15 cellular contexts compared by ENCODE assay signal in the genomic region with DNA sequence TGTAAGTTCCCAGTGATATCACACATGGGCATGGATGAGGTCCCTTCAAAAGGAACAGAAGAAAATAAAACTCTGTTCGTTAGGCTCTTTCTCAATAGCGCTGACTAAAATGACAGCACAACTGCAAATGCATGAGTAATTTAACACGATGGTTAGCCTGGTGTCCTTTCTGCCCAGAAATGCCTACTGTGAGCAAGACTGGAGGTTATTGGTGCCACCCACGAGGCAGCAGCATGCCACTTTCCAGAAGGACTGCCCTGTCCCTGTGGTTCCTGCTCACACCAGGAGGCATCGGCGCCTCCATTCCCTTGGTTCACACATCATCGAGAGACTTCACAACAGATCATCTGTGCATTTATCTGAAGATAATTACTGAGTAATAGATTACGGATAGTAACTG. TPM values are rescaled to one million over a fixed set of nuclear protein-coding genes. Genes with fewer than 3 reads are reported as not detected.
A peak's percentile ranks its signal among the peaks of the same experiment; 100 is the strongest.
DNase-seq lines count a peak whose midpoint lies in the region; ATAC-seq and TF ChIP-seq lines count a peak whose summit lies in the region.
"Had no signal": no experiment of that assay in that cellular context is flagged by ENCODE, and none has a peak within 500 bp of the region (broad histone marks: within the 10 kb centered on the region; RNA-seq: fewer than 3 reads in every experiment).

No MANE protein-coding gene starts in this region.

- H3K27me3 Mint-ChIP-seq in activated CD4-positive, alpha-beta T cell treated with anti-CD3 and anti-CD28 coated beads for 36 hours: no peaks in the 10 kb centered on the region
- H3K27me3 Mint-ChIP-seq in H9 (ENCODE audit: low read depth): no peaks in the 10 kb centered on the region
- H3K27me3 Mint-ChIP-seq in activated T-helper 17 cell treated with anti-CD3 and anti-CD28 coated beads, Interleukin-2, amount 50 U/mL, for 72 hours: no peaks in the 10 kb centered on the region
- no peaks in the 10 kb centered on the region for H3K27me3 Mint-ChIP-seq in naive thymus-derived CD8-positive, alpha-beta T cell

- H3K23me2 ChIP-seq in H9 (ENCODE audit: insufficient read length, low read depth, low read length, poor library complexity, severe bottlenecking): no peaks in the 10 kb centered on the region

- H3K4me1 ChIP-seq in H9 (ENCODE audit: insufficient read depth, low read length) (no peaks in the 10 kb centered on the region; the same call in 1 of the 2 replicates), A673 (ENCODE audit: insufficient read depth, low read length, poor library complexity, severe bottlenecking) (no peaks in the 10 kb centered on the region)

- intact Hi-C loops in activated CD4-positive, alpha-beta T cell treated with anti-CD3 and anti-CD28 coated beads for 36 hours (cut with DNase I, micrococcal nuclease): no loop called here
- intact Hi-C loops in A673 (cut with micrococcal nuclease; ENCODE audit: unreplicated experiment): no loop called here

- ATAC-seq in activated CD4-positive, alpha-beta T cell treated with anti-CD3 and anti-CD28 coated beads for 36 hours: peak; percentile 18
- ATAC-seq in activated T-helper 17 cell treated with anti-CD3 and anti-CD28 coated beads, Interleukin-2, amount 50 U/mL, for 72 hours (replicated peaks): no peak
- ATAC-seq in naive thymus-derived CD8-positive, alpha-beta T cell: no peak
- no peak for ATAC-seq in GM19463 (IDR thresholded peaks at IDR 0.05; ENCODE audit: unreplicated experiment)
- ATAC-seq: HCT116 had no signal

- no TSS peak for BruUV-seq in A673 (replicated peaks; lab: Mats Ljungman, UMichigan)

- H3K4me2 ChIP-seq in H9 (ENCODE audit: insufficient read depth, insufficient read length, low read length): no peak overlapping the region
- H3K4me2 ChIP-seq: BLaER1 treated with 17β-estradiol and CSF1 and Interleukin-3, amounts not matched to agents 10 nM and 100 nM had no signal

- H3K4me1 Mint-ChIP-seq in activated CD4-positive, alpha-beta T cell treated with anti-CD3 and anti-CD28 coated beads for 36 hours: peaks cover 48% of the 10 kb centered on the region
- H3K4me1 Mint-ChIP-seq in H9: peaks cover 25 to 31% of the 10 kb centered on the region in 2 experiments
- H3K4me1 Mint-ChIP-seq in activated T-helper 17 cell treated with anti-CD3 and anti-CD28 coated beads, Interleukin-2, amount 50 U/mL, for 72 hours: peaks cover 32% of the 10 kb centered on the region
- H3K4me1 Mint-ChIP-seq in naive thymus-derived CD8-positive, alpha-beta T cell: peaks cover 44 to 70% (median 62%) of the 10 kb centered on the region in 4 donors

- no CpG with 5 or more reads among the region's 8 CpGs for WGBS in H9 (ENCODE audit: extremely low coverage, insufficient read length, low lambda C conversion rate)

- peaks cover 6% of the 10 kb centered on the region for H3K36me3 ChIP-seq in A673 (ENCODE audit: insufficient read depth, low read length, poor library complexity, severe bottlenecking)

- H2BK5ac ChIP-seq in H9 (ENCODE audit: insufficient read length, low read length): no peak overlapping the region

- H3K4me3 Mint-ChIP-seq in activated CD4-positive, alpha-beta T cell treated with anti-CD3 and anti-CD28 coated beads for 36 hours: no peak overlapping the region
- no peak overlapping the region for H3K4me3 Mint-ChIP-seq in H9
- H3K4me3 Mint-ChIP-seq in activated T-helper 17 cell treated with anti-CD3 and anti-CD28 coated beads, Interleukin-2, amount 50 U/mL, for 72 hours: no peak overlapping the region
- H3K4me3 Mint-ChIP-seq in naive thymus-derived CD8-positive, alpha-beta T cell: no peak overlapping the region

- H3K18ac ChIP-seq in H9 (ENCODE audit: insufficient read length, low read depth, low read length): no peak overlapping the region

- no peak overlapping the region for H2AFZ ChIP-seq in H9 (ENCODE audit: low read length)

- H3K36me3 Mint-ChIP-seq in activated CD4-positive, alpha-beta T cell treated with anti-CD3 and anti-CD28 coated beads for 36 hours (ENCODE audit: low read depth): peaks cover 45% of the 10 kb centered on the region
- H3K36me3 Mint-ChIP-seq in H9 (ENCODE audit: insufficient read depth in 1 of 3, low read depth in 3 of 3): peaks cover 8 to 41% (median 35%) of the 10 kb centered on the region in 3 experiments; a peak in 6 of 7 replicates
- H3K36me3 Mint-ChIP-seq in activated T-helper 17 cell treated with anti-CD3 and anti-CD28 coated beads, Interleukin-2, amount 50 U/mL, for 72 hours (ENCODE audit: low read depth): peaks cover 58% of the 10 kb centered on the region
- H3K36me3 Mint-ChIP-seq in naive thymus-derived CD8-positive, alpha-beta T cell: peaks cover 0 to 54% (median 5%) of the 10 kb centered on the region in 3 donors

- no peaks in the 10 kb centered on the region for H3K27me3 ChIP-seq in H9 (ENCODE audit: insufficient read depth, low read length)
- H3K27me3 ChIP-seq in A673 (replicated peaks; ENCODE audit: insufficient read depth, low read depth, low read length, poor library complexity): no peaks in the 10 kb centered on the region
- H3K27me3 ChIP-seq: BLaER1 treated with 17β-estradiol and CSF1 and Interleukin-3, amounts not matched to agents 10 nM and 100 nM had no signal

- H3K9me3 ChIP-seq in H9 (ENCODE audit: control insufficient read depth, low read depth, low read length) (no peaks in the 10 kb centered on the region), A673 (ENCODE audit: low read depth, low read length, poor library complexity, severe bottlenecking) (no peaks in the 10 kb centered on the region)
- H3K9me3 ChIP-seq: BLaER1 treated with 17β-estradiol and CSF1 and Interleukin-3, amounts not matched to agents 10 nM and 100 nM had no signal

- TF ChIP-seq CTCF in H9 (conservative IDR thresholded peaks at IDR 0.05) (no peak), A673 (conservative IDR thresholded peaks at IDR 0.05; ENCODE audit: low read depth, low read length) (no peak)

- no peak overlapping the region for H2BK120ac ChIP-seq in H9 (ENCODE audit: low read depth, low read length, poor library complexity, severe bottlenecking)

- no peak overlapping the region for H2BK20ac ChIP-seq in H9 (ENCODE audit: low read depth, low read length, poor library complexity, severe bottlenecking)

- H3K27ac ChIP-seq in H9 (ENCODE audit: insufficient read length, low read depth, low read length) (no peak overlapping the region), A673 (ENCODE audit: low read depth, low read length, poor library complexity, severe bottlenecking) (no peak overlapping the region)
- H3K27ac ChIP-seq: BLaER1 treated with 17β-estradiol and CSF1 and Interleukin-3, amounts not matched to agents 10 nM and 100 nM had no signal

- no peak overlapping the region for H3K4ac ChIP-seq in H9 (ENCODE audit: low read depth, low read length)

- peaks cover 4% of the 10 kb centered on the region; the same call in 1 of the 2 replicates for H3K79me2 ChIP-seq in H9 (ENCODE audit: insufficient read depth, low read length)

- no peak overlapping the region for H3K4me3 ChIP-seq in A673 (ENCODE audit: low read depth, low read length, poor library complexity, severe bottlenecking)
- H3K4me3 ChIP-seq: BLaER1 treated with 17β-estradiol and CSF1 and Interleukin-3, amounts not matched to agents 10 nM and 100 nM had no signal

- no peak overlapping the region for H3K56ac ChIP-seq in H9 (ENCODE audit: insufficient read length, low read depth, low read length)

- POLR2A ChIA-PET in activated CD4-positive, alpha-beta T cell treated with anti-CD3 and anti-CD28 coated beads for 36 hours (lab: Charles Lee): no interaction called here
- POLR2A ChIA-PET in naive thymus-derived CD8-positive, alpha-beta T cell (lab: Charles Lee): no interaction called here
- POLR2A ChIA-PET in A673 (lab: Charles Lee; ENCODE audit: low non-redundant PET): no interaction called here

- H2BK15ac ChIP-seq in H9 (ENCODE audit: low read depth, low read length): no peak overlapping the region

- H4K8ac ChIP-seq in H9 (replicated peaks; ENCODE audit: insufficient read length, low read depth, low read length): no peak overlapping the region

- no peak overlapping the region for H3K14ac ChIP-seq in H9 (ENCODE audit: insufficient read depth, low read length)

- H3K23ac ChIP-seq in H9 (ENCODE audit: insufficient read length, low read depth, low read length): no peak overlapping the region

- no peak overlapping the region for H3T11ph ChIP-seq in H9 (ENCODE audit: low read length)

- no peak for DNase-seq in activated CD4-positive, alpha-beta T cell treated with anti-CD3 and anti-CD28 coated beads for 36 hours
- no peak for DNase-seq in activated CD4-positive, alpha-beta T cell treated with anti-CD3 and anti-CD28 coated beads for 1 hour
- no peak for DNase-seq in H9
- no peak for DNase-seq in naive thymus-derived CD8-positive, alpha-beta T cell
- DNase-seq in cerebellum (ENCODE audit: low spot score): no peak
- no peak for DNase-seq in A673 (ENCODE audit: low spot score)
- DNase-seq: 8988T, COR-L47, NCI-H1417 treated with DMSO at 0.1 percent for 48 hours, NCI-H2029 treated with DMSO at 0.1 percent for 48 hours, NCI-H524 had no signal

- no peak overlapping the region for H4K91ac ChIP-seq in H9 (ENCODE audit: insufficient read length, low read depth, low read length)

- peaks cover 9% of the 10 kb centered on the region for H3K79me1 ChIP-seq in H9 (ENCODE audit: insufficient read depth, low read depth, low read length, poor library complexity, severe bottlenecking)

- H3K9ac ChIP-seq in H9 (ENCODE audit: extremely low read depth, insufficient read length, low read length): no peak overlapping the region
- H3K9ac ChIP-seq: BLaER1 treated with 17β-estradiol and CSF1 and Interleukin-3, amounts not matched to agents 10 nM and 100 nM had no signal

- no peaks in the 10 kb centered on the region for H3K9me3 Mint-ChIP-seq in activated CD4-positive, alpha-beta T cell treated with anti-CD3 and anti-CD28 coated beads for 36 hours (ENCODE audit: low read depth)
- H3K9me3 Mint-ChIP-seq in H9: peaks cover 0 to 3% of the 10 kb centered on the region in 2 experiments; a peak in 2 of 5 replicates
- H3K9me3 Mint-ChIP-seq in activated T-helper 17 cell treated with anti-CD3 and anti-CD28 coated beads, Interleukin-2, amount 50 U/mL, for 72 hours: no peaks in the 10 kb centered on the region
- no peaks in the 10 kb centered on the region for H3K9me3 Mint-ChIP-seq in naive thymus-derived CD8-positive, alpha-beta T cell

- CTCF ChIA-PET in activated CD4-positive, alpha-beta T cell treated with anti-CD3 and anti-CD28 coated beads for 36 hours (lab: Charles Lee): interaction anchor here (0.5 kb wide), 1 partner anchor 642 kb away, joined by 3 read pairs; no protein-coding TSS in a partner anchor
- CTCF ChIA-PET in A673 (lab: Charles Lee): no interaction called here

- H2AK5ac ChIP-seq in H9 (ENCODE audit: insufficient read length, low read length): no peak overlapping the region

- H4K5ac ChIP-seq in H9 (ENCODE audit: insufficient read length, low read depth, low read length): no peak overlapping the region

- H4K20me1 ChIP-seq in H9 (ENCODE audit: control insufficient read depth, insufficient read depth, insufficient read length): no peaks in the 10 kb centered on the region

- H2BK12ac ChIP-seq in H9 (ENCODE audit: insufficient read length, low read depth, low read length): no peak overlapping the region

- no peak overlapping the region for H3K27ac Mint-ChIP-seq in activated CD4-positive, alpha-beta T cell treated with anti-CD3 and anti-CD28 coated beads for 36 hours
- peak overlapping the region in 2 of 3 experiments; percentile 6 to 55; a peak in 1 of 7 replicates for H3K27ac Mint-ChIP-seq in H9
- peak overlapping the region; percentile 47 for H3K27ac Mint-ChIP-seq in activated T-helper 17 cell treated with anti-CD3 and anti-CD28 coated beads, Interleukin-2, amount 50 U/mL, for 72 hours
- peak overlapping the region in 6 of 10 donors; percentile 7 to 78 (median 50) for H3K27ac Mint-ChIP-seq in naive thymus-derived CD8-positive, alpha-beta T cell

RNA-seq across cellular contexts. Expression of a gene that starts 26.2 kb away (rescaled TPM):
- total RNA-seq in activated CD4-positive, alpha-beta T cell treated with anti-CD3 and anti-CD28 coated beads for 36 hours: 10 to 100 TPM; 54.8 to 61.7 TPM
- total RNA-seq in H9 (2021): 54.5 and 58.0 TPM in 2 replicates
- total RNA-seq in activated T-helper 17 cell treated with anti-CD3 and anti-CD28 coated beads, Interleukin-2, amount 50 U/mL, for 72 hours: 10 to 100 TPM; 72.1 to 78.5 TPM
- total RNA-seq in naive thymus-derived CD8-positive, alpha-beta T cell: 10 to 100 TPM; 74.0 to 77.8 TPM
- 10 to 100 TPM; 60.1 to 72.7 (median 62.9) TPM for polyA plus RNA-seq in naive thymus-derived CD8-positive, alpha-beta T cell
- 44.1 TPM for total RNA-seq in cerebellum
- 45.3 and 50.2 TPM in 2 replicates for total RNA-seq in A673 (2021)
